16 cellular contexts compared by ENCODE assay signal in the genomic region with DNA sequence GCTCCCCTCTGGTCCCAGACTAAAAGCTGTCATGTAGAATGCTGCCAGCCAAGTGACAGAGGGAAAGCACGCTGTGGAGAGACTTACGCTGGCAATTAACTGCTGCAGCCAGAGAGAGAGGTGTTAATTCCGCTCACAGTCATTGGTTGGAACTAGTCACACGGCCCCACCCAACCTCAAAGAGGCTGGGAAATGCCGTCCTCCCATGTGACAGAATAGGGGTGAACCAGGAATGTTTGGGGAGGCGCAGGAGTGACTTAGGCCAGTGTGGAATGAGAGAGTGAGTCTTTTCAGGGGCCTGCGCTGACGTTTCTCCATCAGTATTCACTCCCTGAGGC.
"Had no signal": no experiment of that assay in that cellular context is flagged by ENCODE, and none has a peak within 500 bp of the region (broad histone marks: within the 10 kb centered on the region; RNA-seq: fewer than 3 reads in every experiment).

No MANE protein-coding gene starts in this region.

- H3K4me3 ChIP-seq: cardiac muscle cell, colonic mucosa, ovary, transverse colon had no signal

- H3K9me3 Mint-ChIP-seq: activated B cell treated with CpG ODN at 0.5 μM for 24 hours; activated CD4-positive, alpha-beta T cell treated with anti-CD3 and anti-CD28 coated beads, Interleukin-2, amount 10 ng/mL, durations not matched to agents 24 days and 14 days; activated naive CD8-positive, alpha-beta T cell treated with anti-CD3 and anti-CD28 coated beads, Interleukin-2, amount 50 U/mL, for 24 hours; activated T-helper 1 cell treated with anti-CD3 and anti-CD28 coated beads, Interleukin-12 subunit alpha, Interleukin-12 subunit beta, Interleukin-2, Interleukin-4 antibody, amounts not matched to agents 30 ng/mL and 10 ng/mL and 1 ng/mL, durations not matched to agents 14 hours and 24 hours and 36 hours; neural crest cell; stimulated activated naive B cell treated with anti-CD40 and anti-IgM and Interleukin-4, amounts not matched to agents 10 μg/mL and 1 μg/mL and 100 μg/mL, for 72 hours had no signal

- H3K27me3 ChIP-seq: cardiac muscle cell, colonic mucosa, ovary, transverse colon had no signal

- H3K36me3 ChIP-seq: colonic mucosa, ovary, transverse colon had no signal

- H3K27ac ChIP-seq: cardiac muscle cell, colonic mucosa, ovary, transverse colon had no signal

- H3K27ac Mint-ChIP-seq: activated B cell treated with CpG ODN at 0.5 μM for 24 hours; activated CD4-positive, alpha-beta T cell treated with anti-CD3 and anti-CD28 coated beads, Interleukin-2, amount 10 ng/mL, durations not matched to agents 24 days and 14 days; activated CD8-positive, alpha-beta T cell treated with anti-CD3 and anti-CD28 coated beads, Interleukin-2, amount 10 ng/mL, durations not matched to agents 7 days and 5 days; activated naive CD8-positive, alpha-beta T cell treated with anti-CD3 and anti-CD28 coated beads, Interleukin-2, amount 50 U/mL, for 24 hours; activated T-helper 1 cell treated with anti-CD3 and anti-CD28 coated beads, Interleukin-12 subunit alpha, Interleukin-12 subunit beta, Interleukin-2, Interleukin-4 antibody, amounts not matched to agents 30 ng/mL and 10 ng/mL and 1 ng/mL, durations not matched to agents 14 hours and 24 hours and 36 hours had no signal

- ATAC-seq: activated CD8-positive, alpha-beta T cell treated with anti-CD3 and anti-CD28 coated beads, Interleukin-2, amount 10 ng/mL, durations not matched to agents 7 days and 5 days; activated naive CD8-positive, alpha-beta T cell treated with anti-CD3 and anti-CD28 coated beads, Interleukin-2, amount 50 U/mL, for 24 hours; left ventricle myocardium superior; stimulated activated naive B cell treated with anti-CD40 and anti-IgM and Interleukin-4, amounts not matched to agents 10 μg/mL and 1 μg/mL and 100 μg/mL, for 72 hours had no signal

- H3K4me1 ChIP-seq: colonic mucosa had no signal

- H3K27me3 Mint-ChIP-seq: activated B cell treated with CpG ODN at 0.5 μM for 24 hours; activated naive CD8-positive, alpha-beta T cell treated with anti-CD3 and anti-CD28 coated beads, Interleukin-2, amount 50 U/mL, for 24 hours; stimulated activated naive B cell treated with anti-CD40 and anti-IgM and Interleukin-4, amounts not matched to agents 10 μg/mL and 1 μg/mL and 100 μg/mL, for 72 hours had no signal

- H3K4me3 Mint-ChIP-seq: activated B cell treated with CpG ODN at 0.5 μM for 24 hours; activated CD4-positive, alpha-beta T cell treated with anti-CD3 and anti-CD28 coated beads, Interleukin-2, amount 10 ng/mL, durations not matched to agents 24 days and 14 days; activated CD8-positive, alpha-beta T cell treated with anti-CD3 and anti-CD28 coated beads, Interleukin-2, amount 10 ng/mL, durations not matched to agents 7 days and 5 days; activated naive CD8-positive, alpha-beta T cell treated with anti-CD3 and anti-CD28 coated beads, Interleukin-2, amount 50 U/mL, for 24 hours; activated T-helper 1 cell treated with anti-CD3 and anti-CD28 coated beads, Interleukin-12 subunit alpha, Interleukin-12 subunit beta, Interleukin-2, Interleukin-4 antibody, amounts not matched to agents 30 ng/mL and 10 ng/mL and 1 ng/mL, durations not matched to agents 14 hours and 24 hours and 36 hours; neural crest cell; stimulated activated naive B cell treated with anti-CD40 and anti-IgM and Interleukin-4, amounts not matched to agents 10 μg/mL and 1 μg/mL and 100 μg/mL, for 72 hours had no signal

- DNase-seq: activated B cell treated with CpG ODN at 0.5 μM for 24 hours; activated CD4-positive, alpha-beta T cell treated with anti-CD3 and anti-CD28 coated beads, Interleukin-2, amount 10 ng/mL, durations not matched to agents 24 days and 14 days; activated CD8-positive, alpha-beta T cell treated with anti-CD3 and anti-CD28 coated beads, Interleukin-2, amount 10 ng/mL, durations not matched to agents 7 days and 5 days; activated naive CD4-positive, alpha-beta T cell treated with Interleukin-2 at 50 U/mL for 16 hours; activated naive CD8-positive, alpha-beta T cell treated with anti-CD3 and anti-CD28 coated beads, Interleukin-2, amount 50 U/mL, for 24 hours; colonic mucosa; kidney glomerular epithelial cell; left ventricle myocardium superior; ovary; stimulated activated CD4-positive, alpha-beta T cell treated with anti-CD3 and anti-CD28 coated beads, Interleukin-12 subunit alpha, Interleukin-12 subunit beta, amount 100 ng/mL, for 4 hours; stimulated activated naive B cell treated with anti-CD40 and anti-IgM and Interleukin-4, amounts not matched to agents 10 μg/mL and 1 μg/mL and 100 μg/mL, for 72 hours; T-helper 2 cell; transverse colon had no signal

- H3K9me3 ChIP-seq: colonic mucosa, ovary, transverse colon had no signal
